1 cellular context compared by ENCODE assay signal in the genomic region with DNA sequence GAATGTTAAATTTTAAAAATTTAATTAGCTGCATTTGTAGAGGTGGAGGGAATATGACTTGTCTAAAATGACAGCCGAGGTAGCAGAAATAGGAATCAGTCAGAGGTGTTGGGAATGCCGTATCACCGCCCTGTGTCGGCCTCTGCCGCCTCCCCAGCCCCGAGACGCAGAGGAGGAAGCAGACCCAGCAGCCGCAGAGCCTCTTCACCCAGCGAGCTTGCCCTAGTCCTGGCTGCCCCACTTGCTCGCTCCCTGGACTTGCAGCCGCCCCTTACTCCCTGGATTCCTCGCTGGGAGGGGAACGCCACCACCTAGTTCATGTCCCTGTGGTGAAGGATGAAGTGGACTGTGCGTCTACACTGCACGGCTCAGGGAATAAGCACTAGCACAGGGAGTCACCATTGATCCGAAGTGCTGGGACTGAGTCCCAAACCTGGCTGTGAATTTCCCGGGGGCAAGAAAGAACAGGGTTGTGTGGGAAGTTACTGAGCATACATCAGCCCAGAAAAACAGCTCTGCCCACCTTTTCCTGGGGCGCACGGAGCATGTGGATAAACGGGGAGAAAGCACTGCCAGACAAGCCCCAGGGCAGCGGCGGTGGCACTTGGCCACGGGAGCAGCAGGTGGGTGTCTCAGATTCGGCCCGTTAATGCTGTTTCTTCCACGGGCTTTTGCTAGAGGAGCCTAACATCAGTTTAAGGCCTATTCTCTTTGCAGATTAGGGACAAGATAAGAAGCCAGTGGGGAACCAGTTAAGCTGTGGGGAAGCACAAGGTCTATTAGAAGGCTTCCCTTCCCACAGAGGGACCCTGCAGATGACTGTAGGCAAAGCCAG.
TF ChIP-seq lines count a peak whose summit lies in the region.

No MANE protein-coding gene starts in this region.

TF ChIP-seq in K562, 482 proteins besides CTCF, POLR2A, EP300 and RAD21 (continued from another document):
- TF ChIP-seq AFF1 (IDR thresholded peaks at IDR 0.05; ENCODE audit: low read depth in 1 of 2, partially characterized antibody in 2 of 2): no peak
- TF ChIP-seq, protein P1, sequence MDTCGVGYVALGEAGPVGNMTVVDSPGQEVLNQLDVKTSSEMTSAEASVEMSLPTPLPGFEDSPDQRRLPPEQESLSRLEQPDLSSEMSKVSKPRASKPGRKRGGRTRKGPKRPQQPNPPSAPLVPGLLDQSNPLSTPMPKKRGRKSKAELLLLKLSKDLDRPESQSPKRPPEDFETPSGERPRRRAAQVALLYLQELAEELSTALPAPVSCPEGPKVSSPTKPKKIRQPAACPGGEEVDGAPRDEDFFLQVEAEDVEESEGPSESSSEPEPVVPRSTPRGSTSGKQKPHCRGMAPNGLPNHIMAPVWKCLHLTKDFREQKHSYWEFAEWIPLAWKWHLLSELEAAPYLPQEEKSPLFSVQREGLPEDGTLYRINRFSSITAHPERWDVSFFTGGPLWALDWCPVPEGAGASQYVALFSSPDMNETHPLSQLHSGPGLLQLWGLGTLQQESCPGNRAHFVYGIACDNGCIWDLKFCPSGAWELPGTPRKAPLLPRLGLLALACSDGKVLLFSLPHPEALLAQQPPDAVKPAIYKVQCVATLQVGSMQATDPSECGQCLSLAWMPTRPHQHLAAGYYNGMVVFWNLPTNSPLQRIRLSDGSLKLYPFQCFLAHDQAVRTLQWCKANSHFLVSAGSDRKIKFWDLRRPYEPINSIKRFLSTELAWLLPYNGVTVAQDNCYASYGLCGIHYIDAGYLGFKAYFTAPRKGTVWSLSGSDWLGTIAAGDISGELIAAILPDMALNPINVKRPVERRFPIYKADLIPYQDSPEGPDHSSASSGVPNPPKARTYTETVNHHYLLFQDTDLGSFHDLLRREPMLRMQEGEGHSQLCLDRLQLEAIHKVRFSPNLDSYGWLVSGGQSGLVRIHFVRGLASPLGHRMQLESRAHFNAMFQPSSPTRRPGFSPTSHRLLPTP (IDR thresholded peaks at IDR 0.05; ENCODE audit: borderline replicate concordance, extremely low read depth, insufficient read length): no peak
- TF ChIP-seq, protein P2, sequence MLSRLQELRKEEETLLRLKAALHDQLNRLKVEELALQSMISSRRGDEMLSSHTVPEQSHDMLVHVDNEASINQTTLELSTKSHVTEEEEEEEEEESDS (CRISPR knock-in tag; IDR thresholded peaks at IDR 0.05): no peak
- no peak for TF ChIP-seq ELF2 (CRISPR knock-in tag; IDR thresholded peaks at IDR 0.05)
- 0 out of 2 replicates have a peak, but pooled peaks have one; percentile 13 for TF ChIP-seq STAG1 (CRISPR knock-in tag; IDR thresholded peaks at IDR 0.05; ENCODE audit: borderline replicate concordance)
- TF ChIP-seq, protein P3, sequence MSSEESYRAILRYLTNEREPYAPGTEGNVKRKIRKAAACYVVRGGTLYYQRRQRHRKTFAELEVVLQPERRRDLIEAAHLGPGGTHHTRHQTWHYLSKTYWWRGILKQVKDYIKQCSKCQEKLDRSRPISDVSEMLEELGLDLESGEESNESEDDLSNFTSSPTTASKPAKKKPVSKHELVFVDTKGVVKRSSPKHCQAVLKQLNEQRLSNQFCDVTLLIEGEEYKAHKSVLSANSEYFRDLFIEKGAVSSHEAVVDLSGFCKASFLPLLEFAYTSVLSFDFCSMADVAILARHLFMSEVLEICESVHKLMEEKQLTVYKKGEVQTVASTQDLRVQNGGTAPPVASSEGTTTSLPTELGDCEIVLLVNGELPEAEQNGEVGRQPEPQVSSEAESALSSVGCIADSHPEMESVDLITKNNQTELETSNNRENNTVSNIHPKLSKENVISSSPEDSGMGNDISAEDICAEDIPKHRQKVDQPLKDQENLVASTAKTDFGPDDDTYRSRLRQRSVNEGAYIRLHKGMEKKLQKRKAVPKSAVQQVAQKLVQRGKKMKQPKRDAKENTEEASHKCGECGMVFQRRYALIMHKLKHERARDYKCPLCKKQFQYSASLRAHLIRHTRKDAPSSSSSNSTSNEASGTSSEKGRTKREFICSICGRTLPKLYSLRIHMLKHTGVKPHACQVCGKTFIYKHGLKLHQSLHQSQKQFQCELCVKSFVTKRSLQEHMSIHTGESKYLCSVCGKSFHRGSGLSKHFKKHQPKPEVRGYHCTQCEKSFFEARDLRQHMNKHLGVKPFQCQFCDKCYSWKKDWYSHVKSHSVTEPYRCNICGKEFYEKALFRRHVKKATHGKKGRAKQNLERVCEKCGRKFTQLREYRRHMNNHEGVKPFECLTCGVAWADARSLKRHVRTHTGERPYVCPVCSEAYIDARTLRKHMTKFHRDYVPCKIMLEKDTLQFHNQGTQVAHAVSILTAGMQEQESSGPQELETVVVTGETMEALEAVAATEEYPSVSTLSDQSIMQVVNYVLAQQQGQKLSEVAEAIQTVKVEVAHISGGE (CRISPR knock-in tag; IDR thresholded peaks at IDR 0.05): no peak
- no peak for TF ChIP-seq ZNF384 (IDR thresholded peaks at IDR 0.05; ENCODE audit: low read depth, low read length)
- peak; percentile 31 for TF ChIP-seq RBBP5 (IDR thresholded peaks at IDR 0.05; ENCODE audit: borderline replicate concordance, insufficient read depth, low read length, poor library complexity, severe bottlenecking)
- TF ChIP-seq NFIC (IDR thresholded peaks at IDR 0.05): no peak
